ENCODE assay signal across 1 cellular context in the genomic region with DNA sequence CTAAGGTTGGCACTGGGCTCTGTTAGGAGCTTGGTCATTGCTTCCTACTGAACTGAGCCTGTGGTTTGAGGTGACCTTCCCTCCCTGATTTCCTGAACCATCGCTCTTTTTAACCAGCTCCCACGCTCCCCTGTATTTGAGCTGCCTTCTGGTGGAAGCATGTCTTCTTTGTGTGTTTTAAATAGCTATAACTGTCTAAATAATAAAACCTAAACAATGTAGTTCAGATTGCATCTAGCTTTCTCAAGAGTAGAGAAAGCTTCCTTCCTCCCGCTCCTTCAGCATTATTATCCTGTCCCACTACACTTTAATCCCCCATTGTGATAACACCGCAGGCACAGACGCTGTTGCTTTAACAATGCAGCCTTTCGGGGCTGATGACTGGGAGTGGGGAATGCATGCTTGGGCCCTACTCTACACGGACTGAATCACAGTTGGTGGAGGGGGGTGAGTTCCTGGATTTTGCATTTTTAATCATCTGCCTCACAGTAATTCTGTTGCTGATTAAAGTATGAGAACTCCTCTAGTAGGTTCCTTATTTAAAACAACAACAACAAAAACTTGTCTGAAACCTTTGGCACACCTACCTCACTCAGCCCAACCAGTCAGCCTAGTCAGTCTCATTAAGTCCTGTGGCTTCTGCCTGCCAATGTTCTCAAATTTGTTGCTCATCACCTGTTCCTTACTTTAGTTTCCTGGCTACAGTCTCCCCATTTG.
A peak's percentile ranks its signal among the peaks of the same experiment; 100 is the strongest.
TF ChIP-seq lines count a peak whose summit lies in the region.

No MANE protein-coding gene starts in this region.

TF ChIP-seq in H1, 55 proteins besides CTCF, POLR2A, EP300 and RAD21:
- TF ChIP-seq JUND (IDR thresholded peaks at IDR 0.05; ENCODE audit: low read length) (no peak), TEAD4 (IDR thresholded peaks at IDR 0.05; ENCODE audit: low read depth, low read length) (0 out of 2 replicates have a peak, but pooled peaks have one; percentile 26)
